ENCODE assay signal across 1 cellular context in the genomic region with DNA sequence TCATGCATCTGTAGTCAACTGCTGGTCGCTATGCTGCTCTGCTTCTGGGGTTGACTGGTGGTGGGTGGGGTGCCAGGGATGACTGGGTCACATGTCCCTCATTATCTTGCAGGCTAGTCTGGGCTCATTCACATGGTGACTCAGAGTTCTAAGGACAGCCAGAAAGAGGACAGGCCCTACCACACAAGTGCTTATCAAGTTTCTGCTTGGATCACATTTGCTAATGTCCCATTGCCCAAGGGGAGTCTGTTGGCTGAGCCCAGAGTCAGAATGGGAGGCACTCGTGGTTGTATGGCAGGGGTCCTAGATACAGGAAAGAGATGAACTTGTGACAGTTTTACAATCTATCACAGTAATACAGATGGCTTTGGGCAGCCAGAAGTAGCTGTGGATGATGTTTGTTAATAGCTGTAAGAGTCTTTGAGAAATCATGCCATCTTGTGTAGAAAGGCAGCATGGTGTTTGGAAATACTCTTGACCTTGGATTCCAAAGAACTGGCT.
TF ChIP-seq lines count a peak whose summit lies in the region.

No MANE protein-coding gene starts in this region.

TF ChIP-seq in IMR-90, 13 proteins besides CTCF, POLR2A, EP300 and RAD21:
- no peak for TF ChIP-seq CEBPB (IDR thresholded peaks at IDR 0.05; ENCODE audit: low read depth, low read length)
- no peak for TF ChIP-seq FOS (IDR thresholded peaks at IDR 0.05; ENCODE audit: low read depth, low read length)
- no peak for TF ChIP-seq MXI1 (IDR thresholded peaks at IDR 0.05; ENCODE audit: borderline replicate concordance, low read depth, low read length)
- TF ChIP-seq ELK1 (IDR thresholded peaks at IDR 0.05; ENCODE audit: borderline replicate concordance, low read depth, low read length) = no peak
- no peak for TF ChIP-seq BHLHE40 (IDR thresholded peaks at IDR 0.05; ENCODE audit: low read depth, low read length)
- no peak for TF ChIP-seq MAFK (IDR thresholded peaks at IDR 0.05; ENCODE audit: low read depth, low read length)
- no peak for TF ChIP-seq USF2 (IDR thresholded peaks at IDR 0.05; ENCODE audit: low read depth, low read length)
